22 cellular contexts compared by ENCODE assay signal in genomic region chr10:14431868-14432267, GRCh38.
DNase-seq lines count a peak whose midpoint lies in the region; ATAC-seq and TF ChIP-seq lines count a peak whose summit lies in the region.
"Had no signal": no experiment of that assay in that cellular context is flagged by ENCODE, and none has a peak within 500 bp of the region (broad histone marks: within the 10 kb centered on the region; RNA-seq: fewer than 3 reads in every experiment).

No MANE protein-coding gene starts in this region.

- H2BK5ac ChIP-seq in trophoblast cell (ENCODE audit: low read depth, low read length, poor library complexity), result no peak overlapping the region

- no peaks in the 10 kb centered on the region for H3K79me2 ChIP-seq in trophoblast cell (ENCODE audit: control insufficient read depth, insufficient read depth, low read length, poor library complexity)

- H3K4me1 Mint-ChIP-seq in endodermal cell, result peaks cover 28% of the 10 kb centered on the region
- H3K4me1 Mint-ChIP-seq: B cell; CD4-positive, CD25-positive, alpha-beta regulatory T cell had no signal

- no peak overlapping the region for H4K12ac ChIP-seq in trophoblast cell (ENCODE audit: low read depth, low read length)

- no peaks in the 10 kb centered on the region for H3K36me3 Mint-ChIP-seq in endodermal cell (ENCODE audit: low read depth)
- H3K36me3 Mint-ChIP-seq: CD4-positive, CD25-positive, alpha-beta regulatory T cell; CD8-positive, alpha-beta T cell had no signal

- H3K9ac ChIP-seq in endodermal cell (ENCODE audit: extremely low read depth, low read length, poor library complexity, severe bottlenecking) (no peak overlapping the region), trophoblast cell (ENCODE audit: low read length) (no peak overlapping the region)
- H3K9ac ChIP-seq: BLaER1, GM23248 had no signal

- H2BK12ac ChIP-seq in trophoblast cell (ENCODE audit: low read length), result peak overlapping the region; percentile 15

- no peaks in the 10 kb centered on the region for H3K36me3 ChIP-seq in endodermal cell (ENCODE audit: control insufficient read depth, insufficient read depth, low read length)
- H3K36me3 ChIP-seq in trophoblast cell (ENCODE audit: control insufficient read depth in 1 of 2, insufficient read depth in 2 of 2, low read length in 2 of 2), result no peaks in the 10 kb centered on the region
- H3K36me3 ChIP-seq: BLaER1, HAP-1 had no signal

- H3K4ac ChIP-seq in trophoblast cell (ENCODE audit: low read depth, low read length), result no peak overlapping the region

- DNase-seq in NCI-H82 (lab: John Stamatoyannopoulos, UW), result peak; percentile 11
- DNase-seq in NCI-H82 treated with DMSO at 0.1 percent for 48 hours (lab: John Stamatoyannopoulos, UW; ENCODE audit: unreplicated experiment), result no peak
- no peak for DNase-seq in endodermal cell
- DNase-seq in trophoblast cell, result no peak
- DNase-seq in epidermal melanocyte (ENCODE audit: insufficient read length, low spot score), result no peak
- DNase-seq in occipital lobe (lab: John Stamatoyannopoulos, UW), result no peak
- DNase-seq: Caco-2; CD4-positive, CD25-positive, alpha-beta regulatory T cell; CD8-positive, alpha-beta T cell; DMS 273 treated with DMSO at 0.1 percent for 48 hours; DMS79; EL; GDM1; GM23248; HFFc6 had no signal

- H4K91ac ChIP-seq in trophoblast cell (ENCODE audit: low read depth, low read length), result peak overlapping the region; percentile 53

- H3K27me3 ChIP-seq in endodermal cell (ENCODE audit: control insufficient read depth, insufficient read depth, low read length, poor library complexity, severe bottlenecking) (no peaks in the 10 kb centered on the region), trophoblast cell (ENCODE audit: insufficient read depth, low read length) (no peaks in the 10 kb centered on the region)
- H3K27me3 ChIP-seq: BLaER1 had no signal

- H4K8ac ChIP-seq in trophoblast cell (ENCODE audit: low read depth, low read length), result no peak overlapping the region

- peaks cover 3% of the 10 kb centered on the region for H3K9me3 Mint-ChIP-seq in endodermal cell
- H3K9me3 Mint-ChIP-seq: CD8-positive, alpha-beta T cell had no signal

- no peak overlapping the region for H3K4me2 ChIP-seq in trophoblast cell (ENCODE audit: low read length)
- H3K4me2 ChIP-seq: BLaER1 had no signal

- H3K4me3 ChIP-seq in endodermal cell (ENCODE audit: low read length), result no peak overlapping the region
- no peak overlapping the region for H3K4me3 ChIP-seq in trophoblast cell (ENCODE audit: low read depth, low read length)
- H3K4me3 ChIP-seq: BLaER1, GM12878, GM23248, HAP-1 had no signal

- H3K23ac ChIP-seq in trophoblast cell (ENCODE audit: low read length), result no peak overlapping the region

- H3K27ac ChIP-seq in endodermal cell (ENCODE audit: low read depth, low read length) (no peak overlapping the region), trophoblast cell (ENCODE audit: low read depth, low read length) (no peak overlapping the region)
- H3K27ac ChIP-seq: 22Rv1, BLaER1, C4-2B, GM23248 had no signal

- no peak for TF ChIP-seq CTCF in endodermal cell (conservative IDR thresholded peaks at IDR 0.05)

- peaks cover 4% of the 10 kb centered on the region for H3K9me3 ChIP-seq in endodermal cell (ENCODE audit: control insufficient read depth, low read length)
- no peaks in the 10 kb centered on the region for H3K9me3 ChIP-seq in trophoblast cell (ENCODE audit: insufficient read depth, low read depth, low read length)
- H3K9me3 ChIP-seq: HAP-1 had no signal

- H3K4me1 ChIP-seq in endodermal cell (ENCODE audit: control insufficient read depth, insufficient read depth, low read length), result peaks cover 4% of the 10 kb centered on the region
- H3K4me1 ChIP-seq in trophoblast cell (ENCODE audit: control insufficient read depth in 1 of 2, insufficient read depth in 2 of 2, low read length in 2 of 2), result peaks cover 0 to 5% of the 10 kb centered on the region in 2 experiments
- H3K4me1 ChIP-seq: BLaER1, Caco-2, HAP-1 had no signal

- no peak overlapping the region for H2AK5ac ChIP-seq in trophoblast cell (ENCODE audit: low read length)

- no peaks in the 10 kb centered on the region for H3K27me3 Mint-ChIP-seq in endodermal cell (ENCODE audit: insufficient read depth)

- peak overlapping the region; percentile 45 for H3K27ac Mint-ChIP-seq in endodermal cell
- H3K27ac Mint-ChIP-seq: B cell; CD4-positive, CD25-positive, alpha-beta regulatory T cell; CD8-positive, alpha-beta T cell; HFFc6 had no signal

- no peak for ATAC-seq in HG03108 (IDR thresholded peaks at IDR 0.05; ENCODE audit: unreplicated experiment)
- ATAC-seq: CD8-positive, alpha-beta T cell; GM12878 had no signal

- H2BK120ac ChIP-seq in trophoblast cell (ENCODE audit: insufficient read depth, low read length, poor library complexity), result peak overlapping the region; percentile 21

- peak overlapping the region; percentile 50 for H2AFZ ChIP-seq in trophoblast cell (ENCODE audit: insufficient read depth, low read length, poor library complexity)
- H2AFZ ChIP-seq: GM23248 had no signal

- H3K18ac ChIP-seq in trophoblast cell (ENCODE audit: low read length), result no peak overlapping the region

- no peak overlapping the region for H3K14ac ChIP-seq in trophoblast cell (ENCODE audit: low read length)

- 91 to 95% methylated on average over 3 to 4 of the region's 4 CpGs for WGBS in endodermal cell (ENCODE audit: insufficient coverage in 1 of 2, insufficient read length in 1 of 2), 2 experiments
- no CpG with 5 or more reads among the region's 4 CpGs for WGBS in trophoblast cell (ENCODE audit: extremely low coverage, insufficient coverage, insufficient read length)

- H3K4me3 Mint-ChIP-seq in endodermal cell, result no peak overlapping the region
- H3K4me3 Mint-ChIP-seq: B cell; CD4-positive, CD25-positive, alpha-beta regulatory T cell; CD8-positive, alpha-beta T cell; HFFc6 had no signal

- peaks cover 6% of the 10 kb centered on the region for H3K79me1 ChIP-seq in trophoblast cell (ENCODE audit: low read length)
